Comparison of ENCODE assay signal across 1 cellular context in genomic region chr15:96410175-96411055, GRCh38.
TF ChIP-seq lines count a peak whose summit lies in the region.

No MANE protein-coding gene starts in this region.

TF ChIP-seq in WTC11, 78 proteins besides CTCF, POLR2A, EP300 and RAD21 (continued from another document):
- TF ChIP-seq, protein P1, sequence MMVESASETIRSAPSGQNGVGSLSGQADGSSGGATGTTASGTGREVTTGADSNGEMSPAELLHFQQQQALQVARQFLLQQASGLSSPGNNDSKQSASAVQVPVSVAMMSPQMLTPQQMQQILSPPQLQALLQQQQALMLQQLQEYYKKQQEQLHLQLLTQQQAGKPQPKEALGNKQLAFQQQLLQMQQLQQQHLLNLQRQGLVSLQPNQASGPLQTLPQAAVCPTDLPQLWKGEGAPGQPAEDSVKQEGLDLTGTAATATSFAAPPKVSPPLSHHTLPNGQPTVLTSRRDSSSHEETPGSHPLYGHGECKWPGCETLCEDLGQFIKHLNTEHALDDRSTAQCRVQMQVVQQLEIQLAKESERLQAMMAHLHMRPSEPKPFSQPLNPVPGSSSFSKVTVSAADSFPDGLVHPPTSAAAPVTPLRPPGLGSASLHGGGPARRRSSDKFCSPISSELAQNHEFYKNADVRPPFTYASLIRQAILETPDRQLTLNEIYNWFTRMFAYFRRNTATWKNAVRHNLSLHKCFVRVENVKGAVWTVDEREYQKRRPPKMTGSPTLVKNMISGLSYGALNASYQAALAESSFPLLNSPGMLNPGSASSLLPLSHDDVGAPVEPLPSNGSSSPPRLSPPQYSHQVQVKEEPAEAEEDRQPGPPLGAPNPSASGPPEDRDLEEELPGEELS (CRISPR knock-in tag; IDR thresholded peaks at IDR 0.05), result no peak
- no peak for TF ChIP-seq CBFB (CRISPR knock-in tag; IDR thresholded peaks at IDR 0.05; ENCODE audit: low read depth)
- TF ChIP-seq, protein P2, sequence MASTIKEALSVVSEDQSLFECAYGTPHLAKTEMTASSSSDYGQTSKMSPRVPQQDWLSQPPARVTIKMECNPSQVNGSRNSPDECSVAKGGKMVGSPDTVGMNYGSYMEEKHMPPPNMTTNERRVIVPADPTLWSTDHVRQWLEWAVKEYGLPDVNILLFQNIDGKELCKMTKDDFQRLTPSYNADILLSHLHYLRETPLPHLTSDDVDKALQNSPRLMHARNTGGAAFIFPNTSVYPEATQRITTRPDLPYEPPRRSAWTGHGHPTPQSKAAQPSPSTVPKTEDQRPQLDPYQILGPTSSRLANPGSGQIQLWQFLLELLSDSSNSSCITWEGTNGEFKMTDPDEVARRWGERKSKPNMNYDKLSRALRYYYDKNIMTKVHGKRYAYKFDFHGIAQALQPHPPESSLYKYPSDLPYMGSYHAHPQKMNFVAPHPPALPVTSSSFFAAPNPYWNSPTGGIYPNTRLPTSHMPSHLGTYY (CRISPR knock-in tag; IDR thresholded peaks at IDR 0.05), result no peak
- TF ChIP-seq ZNF416 (CRISPR knock-in tag; IDR thresholded peaks at IDR 0.05), result no peak
- no peak for TF ChIP-seq SMAD4 (CRISPR knock-in tag; IDR thresholded peaks at IDR 0.05)
- no peak for TF ChIP-seq E2F4 (CRISPR knock-in tag; IDR thresholded peaks at IDR 0.05; ENCODE audit: borderline replicate concordance, low read depth)
- TF ChIP-seq USF2 (CRISPR knock-in tag; IDR thresholded peaks at IDR 0.05), result no peak
- no peak for TF ChIP-seq RELA (CRISPR knock-in tag; IDR thresholded peaks at IDR 0.05; ENCODE audit: borderline replicate concordance)
- no peak for TF ChIP-seq PRDM15 (CRISPR knock-in tag; IDR thresholded peaks at IDR 0.05)
- no peak for TF ChIP-seq AFF4 (CRISPR knock-in tag; IDR thresholded peaks at IDR 0.05; ENCODE audit: borderline replicate concordance)
- TF ChIP-seq IRF2 (CRISPR knock-in tag; IDR thresholded peaks at IDR 0.05; ENCODE audit: borderline replicate concordance, low read depth), result no peak
